8 cellular contexts compared by ENCODE assay signal in the genomic region with DNA sequence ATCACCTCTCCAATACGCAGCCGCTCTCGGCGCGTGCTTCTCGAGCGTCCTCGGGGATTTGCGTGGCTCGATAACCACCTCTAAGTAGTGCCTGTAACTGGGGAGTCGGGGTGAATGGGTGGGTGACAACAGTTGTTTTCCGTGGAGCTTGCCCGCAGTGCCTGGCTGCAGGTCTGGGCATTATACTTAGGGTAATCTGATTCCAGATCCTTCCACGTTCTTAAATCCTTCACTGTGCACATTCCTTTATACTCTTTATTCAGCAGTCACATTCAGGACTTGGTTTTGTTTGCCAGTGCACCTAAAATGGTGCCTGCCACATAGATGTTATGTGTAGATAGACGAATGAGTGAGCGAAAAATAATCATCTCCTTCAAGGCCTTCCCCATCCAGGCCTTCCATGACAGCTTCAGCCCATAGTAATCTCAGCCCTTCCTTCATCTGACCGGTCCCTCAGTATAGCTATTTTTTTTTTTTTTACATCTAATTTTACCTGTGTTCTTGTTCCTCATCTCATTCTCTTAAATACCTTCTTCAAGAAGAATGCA. TPM values are rescaled to one million over a fixed set of nuclear protein-coding genes. Genes with fewer than 3 reads are reported as not detected.
DNase-seq lines count a peak whose midpoint lies in the region; ATAC-seq and TF ChIP-seq lines count a peak whose summit lies in the region.

No MANE protein-coding gene starts in this region.

- H3K4me1 ChIP-seq in heart right ventricle (peaks cover 0 to 27% (median 20%) of the 10 kb centered on the region in 9 donors), skeletal muscle satellite cell (ENCODE audit: control insufficient read depth, insufficient read depth, low read length) (peaks cover 23% of the 10 kb centered on the region)

- H3K36me3 ChIP-seq in heart right ventricle (peaks cover 0 to 60% (median 18%) of the 10 kb centered on the region in 9 donors), WERI-Rb-1 (peaks cover 20% of the 10 kb centered on the region), skeletal muscle satellite cell (ENCODE audit: insufficient read depth, low read length) (peaks cover 47% of the 10 kb centered on the region)

- H3K4me3 ChIP-seq in heart right ventricle (peak overlapping the region; percentile 61 to 93 (median 80)), WERI-Rb-1 (ENCODE audit: low read depth, low read length) (peak overlapping the region; percentile 88), skeletal muscle satellite cell (ENCODE audit: low read length) (peak overlapping the region; percentile 85)

- H3K9me3 ChIP-seq in heart right ventricle (no peaks in the 10 kb centered on the region), WERI-Rb-1 (ENCODE audit: severe bottlenecking) (no peaks in the 10 kb centered on the region), skeletal muscle satellite cell (replicated peaks; ENCODE audit: low read length) (no peaks in the 10 kb centered on the region)

- DNase-seq in heart right ventricle (no peak), left ventricle myocardium superior (no peak), WERI-Rb-1 (no peak), glutamatergic neuron (no peak), GM03348 (ENCODE audit: low spot score) (no peak)

- intact Hi-C loops in heart right ventricle (cut with DNase I) (loop anchor here in 8 of 10 donors (1.0 to 10.0 kb wide), 8 partner anchors 51 to 339 kb away; a partner anchor contains a TSS), left ventricle myocardium superior (cut with micrococcal nuclease) (no loop called here)

- H3K27ac Mint-ChIP-seq in glutamatergic neuron (ENCODE audit: unreplicated experiment), result peak overlapping the region; percentile 92

- no peaks in the 10 kb centered on the region for H3K36me3 Mint-ChIP-seq in glutamatergic neuron (ENCODE audit: unreplicated experiment)

- peak overlapping the region; percentile 86 for H3K9ac ChIP-seq in skeletal muscle satellite cell (ENCODE audit: low read depth, low read length)

- TF ChIP-seq CTCF in heart right ventricle (IDR thresholded peaks at IDR 0.05) (no peak), WERI-Rb-1 (IDR thresholded peaks at IDR 0.05; ENCODE audit: low read depth, low read length) (no peak), glutamatergic neuron (IDR thresholded peaks at IDR 0.05; ENCODE audit: partially characterized antibody, unreplicated experiment) (no peak)

- peaks cover 14% of the 10 kb centered on the region for H3K27me3 Mint-ChIP-seq in glutamatergic neuron (ENCODE audit: unreplicated experiment)

- H3K4me2 ChIP-seq in skeletal muscle satellite cell (ENCODE audit: low read length), result peak overlapping the region; percentile 85

- H3K27me3 ChIP-seq in heart right ventricle, result no peaks in the 10 kb centered on the region
- H3K27me3 ChIP-seq in WERI-Rb-1 (ENCODE audit: insufficient read depth, low read depth, severe bottlenecking), result no peaks in the 10 kb centered on the region
- H3K27me3 ChIP-seq in skeletal muscle satellite cell (ENCODE audit: control insufficient read depth, insufficient read depth, low read length), result no peaks in the 10 kb centered on the region

- H3K4me3 Mint-ChIP-seq in glutamatergic neuron (ENCODE audit: unreplicated experiment), result peak overlapping the region; percentile 92

- H3K9me3 Mint-ChIP-seq in glutamatergic neuron (ENCODE audit: unreplicated experiment), result peaks cover 25% of the 10 kb centered on the region

- ATAC-seq in heart right ventricle (peak in 3 of 8 donors; percentile 13 to 33 (median 22)), left ventricle myocardium superior (no peak), HG02840 (IDR thresholded peaks at IDR 0.05; ENCODE audit: low FRiP score, unreplicated experiment) (no peak), GM21515 (IDR thresholded peaks at IDR 0.05; ENCODE audit: unreplicated experiment) (no peak)

- peak overlapping the region in 9 of 10 donors; percentile 84 to 97 (median 95) for H3K27ac ChIP-seq in heart right ventricle
- peak overlapping the region; percentile 81 for H3K27ac ChIP-seq in WERI-Rb-1

- WGBS in heart right ventricle, 2 donors, result 2 to 3% methylated on average over 17 of the region's 17 CpGs

- H3K4me1 Mint-ChIP-seq in glutamatergic neuron (ENCODE audit: low read depth, unreplicated experiment), result peaks cover 24% of the 10 kb centered on the region

RNA-seq across cellular contexts. Expression of a gene that starts 0.6 kb away (rescaled TPM):
- total RNA-seq in heart right ventricle (10 to 100 TPM; 16.6 to 26.4 (median 22.4) TPM), left ventricle myocardium superior (19.2 TPM), glutamatergic neuron (ENCODE audit: unreplicated experiment) (35.3 TPM)
- polyA plus RNA-seq in heart right ventricle, result 10 to 100 TPM; 16.2 to 21.1 TPM
- total RNA-seq in skeletal muscle satellite cell (2012; rRNA removed), result 47.4 and 50.5 TPM in 2 replicates

RNA-seq across cellular contexts. Expression of a gene that starts 54.5 kb away (rescaled TPM):
- total RNA-seq in heart right ventricle (100 to 1,000 TPM; 103 to 142 (median 120) TPM), left ventricle myocardium superior (116 TPM), glutamatergic neuron (ENCODE audit: unreplicated experiment) (356 TPM)
- 10 to 100 TPM; 37.9 to 39.9 TPM for polyA plus RNA-seq in heart right ventricle
- 201 and 213 TPM in 2 replicates for total RNA-seq in skeletal muscle satellite cell (2012; rRNA removed)
